Comparison of ENCODE assay signal across 8 cellular contexts in genomic region chr1:27416387-27417111, GRCh38. TPM values are rescaled to one million over a fixed set of nuclear protein-coding genes. Genes with fewer than 3 reads are reported as not detected.
DNase-seq lines count a peak whose midpoint lies in the region; ATAC-seq and TF ChIP-seq lines count a peak whose summit lies in the region.

No MANE protein-coding gene starts in this region.

- no peak overlapping the region for H3K27ac Mint-ChIP-seq in HFFc6
- H3K27ac Mint-ChIP-seq in activated naive CD4-positive, alpha-beta T cell treated with anti-CD3 and anti-CD28 coated beads, Interleukin-2, amount 50 U/mL, for 72 hours = no peak overlapping the region

- no peak overlapping the region for H2AFZ ChIP-seq in OCI-LY7 (ENCODE audit: low read length)

- H3K4me1 ChIP-seq in OCI-LY7 (ENCODE audit: insufficient read depth, low read length, poor library complexity, severe bottlenecking) (peaks cover 34% of the 10 kb centered on the region), right cardiac atrium (ENCODE audit: control insufficient read depth, insufficient read depth, low read length) (peaks cover 12% of the 10 kb centered on the region)

- no peaks in the 10 kb centered on the region for H4K20me1 ChIP-seq in OCI-LY7 (ENCODE audit: insufficient read depth, low read length)

- no peaks in the 10 kb centered on the region for H3K9me2 ChIP-seq in OCI-LY7 (ENCODE audit: insufficient read depth, low read length)

- H3K27ac ChIP-seq in OCI-LY7 (ENCODE audit: low read depth, low read length, poor library complexity, severe bottlenecking) = peak overlapping the region; percentile 25
- peak overlapping the region; percentile 32 for H3K27ac ChIP-seq in right cardiac atrium (ENCODE audit: low read length)

- H3K4me3 Mint-ChIP-seq in HFFc6 = no peak overlapping the region

- WGBS in right cardiac atrium = 60% methylated on average over 3 of the region's 3 CpGs

- no peaks in the 10 kb centered on the region for H3K9me3 Mint-ChIP-seq in HFFc6
- no peaks in the 10 kb centered on the region for H3K9me3 Mint-ChIP-seq in activated naive CD4-positive, alpha-beta T cell treated with anti-CD3 and anti-CD28 coated beads, Interleukin-2, amount 50 U/mL, for 72 hours

- TF ChIP-seq CTCF in HFFc6 (IDR thresholded peaks at IDR 0.05) (peak; percentile 86), OCI-LY7 (conservative IDR thresholded peaks at IDR 0.05; ENCODE audit: low read length) (peak; percentile 95)

- intact Hi-C loops in OCI-LY7 (cut with micrococcal nuclease; ENCODE audit: unreplicated experiment) = loop anchor here (2.0 to 5.0 kb wide), 3 partner anchors 72 to 186 kb away; partner anchors contain the start of gene AHDC1
- intact Hi-C loops in right cardiac atrium (cut with DNase I) = loop anchor here in 1 of 4 donors (5.0 kb wide), 2 partner anchors 76 to 191 kb away; partner anchors contain the start of gene WASF2

- POLR2A ChIA-PET in OCI-LY7 (lab: Charles Lee) = interaction anchor here (0.9 to 1.0 kb wide), 3 partner anchors 14 to 246 kb away, joined by 3 to 7 read pairs (median 3); no protein-coding TSS in a partner anchor

- ATAC-seq in activated naive CD4-positive, alpha-beta T cell treated with anti-CD3 and anti-CD28 coated beads, Interleukin-2, amount 50 U/mL, for 72 hours = peak; percentile 44 to 67
- ATAC-seq in right cardiac atrium (peak in 1 of 2 donors; percentile 36), HG02870 (IDR thresholded peaks at IDR 0.05; ENCODE audit: unreplicated experiment) (no peak), HG03045 (IDR thresholded peaks at IDR 0.05; ENCODE audit: unreplicated experiment) (no peak)

- no peak overlapping the region for H3K4me3 ChIP-seq in OCI-LY7 (ENCODE audit: low read depth, low read length, poor library complexity, severe bottlenecking)
- no peak overlapping the region for H3K4me3 ChIP-seq in right cardiac atrium (ENCODE audit: low read length)

- H3K4me2 ChIP-seq in OCI-LY7 (ENCODE audit: low read length) = no peak overlapping the region

- BruUV-seq in OCI-LY7 (replicated peaks; lab: Mats Ljungman, UMichigan) = TSS peak; percentile 9

- peaks cover 34% of the 10 kb centered on the region for H3K4me1 Mint-ChIP-seq in HFFc6 (ENCODE audit: low read depth)

- H3K36me3 Mint-ChIP-seq in HFFc6 (ENCODE audit: low read depth) = peaks cover 41% of the 10 kb centered on the region
- peaks cover 24 to 25% of the 10 kb centered on the region in 2 donors for H3K36me3 Mint-ChIP-seq in activated naive CD4-positive, alpha-beta T cell treated with anti-CD3 and anti-CD28 coated beads, Interleukin-2, amount 50 U/mL, for 72 hours

- H3K27me3 Mint-ChIP-seq in HFFc6 (ENCODE audit: insufficient read depth) = no peaks in the 10 kb centered on the region

- H3K36me3 ChIP-seq in OCI-LY7 (ENCODE audit: insufficient read depth, low read length) = peaks cover 84% of the 10 kb centered on the region

- 0 out of 2 replicates have a peak, but pooled peaks cover 3% of the 10 kb centered on the region for H3K79me2 ChIP-seq in OCI-LY7 (ENCODE audit: insufficient read depth, low read depth, low read length)

- peak; percentile 62 for DNase-seq in DMS153 treated with DMSO at 0.1 percent for 48 hours (lab: John Stamatoyannopoulos, UW; ENCODE audit: unreplicated experiment)
- DNase-seq in HFFc6 = peak; percentile 74
- peak; percentile 81 for DNase-seq in OCI-LY7 (ENCODE audit: low spot score)
- DNase-seq in activated naive CD4-positive, alpha-beta T cell treated with anti-CD3 and anti-CD28 coated beads, Interleukin-2, amount 50 U/mL, for 72 hours (ENCODE audit: low spot score in 2 of 2) = peak in 1 of 2 donors; percentile 66
- DNase-seq in right cardiac atrium = no peak
- peak; percentile 35 for DNase-seq in stimulated activated CD4-positive, alpha-beta T cell treated with anti-CD3 and anti-CD28 coated beads, Interleukin-12 subunit alpha, Interleukin-12 subunit beta, amount 100 ng/mL, for 4 hours

- CTCF ChIA-PET in OCI-LY7 (lab: Charles Lee; ENCODE audit: unreplicated experiment) = interaction anchor here (0.7 to 1.6 kb wide), 8 partner anchors 13 to 190 kb away, joined by 3 to 7 read pairs (median 3); no protein-coding TSS in a partner anchor

- H3K9me3 ChIP-seq in OCI-LY7 (ENCODE audit: low read length) (no peaks in the 10 kb centered on the region), right cardiac atrium (ENCODE audit: control insufficient read depth, low read length) (no peaks in the 10 kb centered on the region)

- H3K27me3 ChIP-seq in right cardiac atrium (ENCODE audit: control insufficient read depth, insufficient read depth) = no peaks in the 10 kb centered on the region

RNA-seq across cellular contexts. Expression of gene GPR3, which starts 24.1 kb away (rescaled TPM):
- 1 to 10 TPM; 2.3 to 3.3 (median 2.9) TPM for total RNA-seq in HFFc6 (2021; fragmentation: NEBNext Ultra II Directional; extraction: Animal tissue kit (Norgen Biotek cat#: 25700))
- 0.21 and 0.32 TPM in 2 replicates for total RNA-seq in OCI-LY7 (2014; rRNA removed; shearing (Covaris generic))
- total RNA-seq in OCI-LY7 (2022) (0.22 and 0.25 TPM in 2 replicates), right cardiac atrium (1 to 10 TPM in 1 of 4 donors, under 1 TPM in 3; 0.46 to 3.3 (median 0.68) TPM)
- under 1 TPM; 0.25 to 0.72 TPM for total RNA-seq in activated naive CD4-positive, alpha-beta T cell treated with anti-CD3 and anti-CD28 coated beads, Interleukin-2, amount 50 U/mL, for 72 hours
- 1.7 TPM for polyA plus RNA-seq in right cardiac atrium

RNA-seq across cellular contexts. Expression of gene CD164L2, which starts 33.4 kb away (rescaled TPM):
- total RNA-seq in HFFc6 (2021; fragmentation: NEBNext Ultra II Directional; extraction: Animal tissue kit (Norgen Biotek cat#: 25700)) = not detected
- total RNA-seq in OCI-LY7 (2014; rRNA removed; shearing (Covaris generic)) = 0.13 TPM in 1 of 2 replicates, not detected in the other
- total RNA-seq in OCI-LY7 (2022) (not detected in 2 replicates), right cardiac atrium (not detected)
- total RNA-seq in activated naive CD4-positive, alpha-beta T cell treated with anti-CD3 and anti-CD28 coated beads, Interleukin-2, amount 50 U/mL, for 72 hours = not detected
- polyA plus RNA-seq in right cardiac atrium = not detected

RNA-seq across cellular contexts. Expression of gene FCN3, which starts 41.9 kb away (rescaled TPM):
- not detected for total RNA-seq in HFFc6 (2021; fragmentation: NEBNext Ultra II Directional; extraction: Animal tissue kit (Norgen Biotek cat#: 25700))
- total RNA-seq in OCI-LY7 (2014; rRNA removed; shearing (Covaris generic)) = not detected in 2 replicates
- total RNA-seq in OCI-LY7 (2022) = not detected in 2 replicates
- not detected for total RNA-seq in activated naive CD4-positive, alpha-beta T cell treated with anti-CD3 and anti-CD28 coated beads, Interleukin-2, amount 50 U/mL, for 72 hours
- total RNA-seq in right cardiac atrium = 10 to 100 TPM in 3 of 4 donors, 1 to 10 TPM in 1; 5.8 to 46.0 (median 11.9) TPM
- polyA plus RNA-seq in right cardiac atrium = 98.1 TPM

RNA-seq across cellular contexts. Expression of gene MAP3K6, which starts 49.8 kb away (rescaled TPM):
- total RNA-seq in HFFc6 (2021; fragmentation: NEBNext Ultra II Directional; extraction: Animal tissue kit (Norgen Biotek cat#: 25700)) = 10 to 100 TPM; 22.6 to 30.8 (median 27.7) TPM
- 5.9 and 10.0 TPM in 2 replicates for total RNA-seq in OCI-LY7 (2014; rRNA removed; shearing (Covaris generic))
- total RNA-seq in OCI-LY7 (2022) = 8.0 and 11.3 TPM in 2 replicates
- total RNA-seq in activated naive CD4-positive, alpha-beta T cell treated with anti-CD3 and anti-CD28 coated beads, Interleukin-2, amount 50 U/mL, for 72 hours = 10 to 100 TPM in 1 of 2 donors, 1 to 10 TPM in 1; 5.5 to 14.7 TPM
- 10 to 100 TPM; 40.7 to 52.7 (median 45.9) TPM for total RNA-seq in right cardiac atrium
- 47.5 TPM for polyA plus RNA-seq in right cardiac atrium

Comparison
In these comparisons a context has a peak if more than half of its experiments do, and no peak if none do; other contexts are left out.
1. DNase-seq: peak in DMS153 treated with DMSO at 0.1 percent for 48 hours (single experiment), HFFc6 (single experiment), OCI-LY7 (single experiment) and stimulated activated CD4-positive, alpha-beta T cell treated with anti-CD3 and anti-CD28 coated beads, Interleukin-12 subunit alpha, Interleukin-12 subunit beta, amount 100 ng/mL, for 4 hours (single experiment); none in right cardiac atrium (0 of 3).
2. ATAC-seq: peak in activated naive CD4-positive, alpha-beta T cell treated with anti-CD3 and anti-CD28 coated beads, Interleukin-2, amount 50 U/mL, for 72 hours (2 of 2); none in HG02870 (single experiment) and HG03045 (single experiment).
3. RNA of gene FCN3, which starts 41.9 kb away (total RNA-seq): 5.8 to 46.0 TPM in right cardiac atrium; not detected in HFFc6, not detected in OCI-LY7 and not detected in activated naive CD4-positive, alpha-beta T cell treated with anti-CD3 and anti-CD28 coated beads, Interleukin-2, amount 50 U/mL, for 72 hours; every median in the first group is over 4 times any median in the second.